Comparison of ENCODE assay signal across 16 cellular contexts in genomic region chr12:115204957-115205754, GRCh38.
DNase-seq lines count a peak whose midpoint lies in the region; ATAC-seq, FAIRE-seq and TF ChIP-seq lines count a peak whose summit lies in the region.
"Had no signal": no experiment of that assay in that cellular context is flagged by ENCODE, and none has a peak within 500 bp of the region (broad histone marks: within the 10 kb centered on the region; RNA-seq: fewer than 3 reads in every experiment).

No MANE protein-coding gene starts in this region.

- TF ChIP-seq EP300 in K562 (IDR thresholded peaks at IDR 0.05; ENCODE audit: low read length): no peak

- H4K5ac ChIP-seq in IMR-90 (ENCODE audit: low read depth, low read length): no peak overlapping the region

- CTCF ChIA-PET in IMR-90 (lab: Yijun Ruan, JAX): interaction anchor here (0.6 kb wide), 1 partner anchor 10 kb away, joined by 6 read pairs; no protein-coding TSS in a partner anchor
- CTCF ChIA-PET in K562 (lab: Yijun Ruan, JAX; ENCODE audit: low intra/inter-chr PET ratio): no interaction called here

- no peak overlapping the region for H3K4ac ChIP-seq in IMR-90 (ENCODE audit: low read depth, low read length)

- no peak overlapping the region for H3K56ac ChIP-seq in IMR-90 (ENCODE audit: extremely low read depth, insufficient read depth, low read length)

- TF ChIP-seq RAD21 in IMR-90 (IDR thresholded peaks at IDR 0.05; ENCODE audit: low read length) (no peak), K562 (CRISPR knock-in tag; conservative IDR thresholded peaks at IDR 0.05 in 1 of 2, IDR thresholded peaks at IDR 0.05 in 1 of 2) (0 out of 4 replicates have a peak, but pooled peaks of 1 of the 2 experiments have one; percentile 6)

- dilution Hi-C loops in IMR-90 (cut with HindIII; ENCODE audit: low sequenced_read_pairs, unreplicated experiment): no loop called here

- no peak for TF ChIP-seq POLR2A in IMR-90 (IDR thresholded peaks at IDR 0.05; ENCODE audit: low read depth, low read length)
- TF ChIP-seq POLR2A in K562 (conservative IDR thresholded peaks at IDR 0.05): no peak

- no peak overlapping the region for H3K9ac ChIP-seq in BLaER1 treated with 17β-estradiol and CSF1 and Interleukin-3, amounts not matched to agents 10 nM and 100 nM
- no peak overlapping the region for H3K9ac ChIP-seq in IMR-90 (ENCODE audit: low read depth, low read length)
- no peak overlapping the region for H3K9ac ChIP-seq in K562 (ENCODE audit: insufficient read depth in 1 of 2, low read depth in 2 of 2, low read length in 2 of 2)
- H3K9ac ChIP-seq: parathyroid adenoma had no signal

- peak overlapping the region in 7 of 11 experiments; percentile 3 to 81 (median 53); a peak in 12 of 22 replicates for H3K4me2 ChIP-seq in BLaER1 treated with 17β-estradiol and CSF1 and Interleukin-3, amounts not matched to agents 10 nM and 100 nM
- H3K4me2 ChIP-seq in IMR-90 (ENCODE audit: low read depth, low read length): no peak overlapping the region
- peak overlapping the region; percentile 14; the same call in 1 of the 2 replicates for H3K4me2 ChIP-seq in K562 (ENCODE audit: insufficient read depth, low read length)

- H3K9me3 ChIP-seq in BLaER1 treated with 17β-estradiol and CSF1 and Interleukin-3, amounts not matched to agents 10 nM and 100 nM (replicated peaks in 1 of 11): no peaks in the 10 kb centered on the region
- H3K9me3 ChIP-seq in IMR-90 (ENCODE audit: control insufficient read depth, insufficient read depth, low read length) (no peaks in the 10 kb centered on the region), K562 (replicated peaks; ENCODE audit: control insufficient read depth, insufficient read depth, low read depth, low read length) (no peaks in the 10 kb centered on the region)
- H3K9me3 ChIP-seq: testis had no signal

- H2BK15ac ChIP-seq in IMR-90 (ENCODE audit: low read depth, low read length): peak overlapping the region; percentile 45; the same call in 1 of the 3 replicates

- H3K79me1 ChIP-seq in IMR-90 (ENCODE audit: low read depth in 1 of 2, low read length in 2 of 2): no peaks in the 10 kb centered on the region

- BruUV-seq in IMR-90 (replicated peaks; lab: Mats Ljungman, UMichigan): no TSS peak
- no TSS peak for BruUV-seq in K562 (replicated peaks; lab: Mats Ljungman, UMichigan)

- no peak overlapping the region for H2BK5ac ChIP-seq in IMR-90 (ENCODE audit: low read depth, low read length, poor library complexity, severe bottlenecking)

- in situ Hi-C loops in IMR-90 (cut with MboI; ENCODE audit: low sequenced_read_pairs): no loop called here
- in situ Hi-C loops in K562 (cut with MboI): no loop called here

- TF ChIP-seq CTCF in IMR-90 (conservative IDR thresholded peaks at IDR 0.05; ENCODE audit: low read depth, low read length) (no peak), K562 (IDR thresholded peaks at IDR 0.05 in 2 of 3, conservative IDR thresholded peaks at IDR 0.05 in 1 of 3; ENCODE audit: insufficient read depth in 2 of 3, low read depth in 1 of 3, low read length in 3 of 3) (no peak)

- H2AFZ ChIP-seq in IMR-90 (replicated peaks; ENCODE audit: low read length, poor library complexity): no peak overlapping the region
- H2AFZ ChIP-seq in K562 (ENCODE audit: low read depth, low read length): peak overlapping the region; percentile 57; the same call in 1 of the 2 replicates
- H2AFZ ChIP-seq: parathyroid adenoma had no signal

- H3K79me2 ChIP-seq in K562 (ENCODE audit: control insufficient read depth, insufficient read depth, low read length): no peaks in the 10 kb centered on the region
- H3K79me2 ChIP-seq: parathyroid adenoma had no signal

- H3K36me3 ChIP-seq in BLaER1 treated with 17β-estradiol and CSF1 and Interleukin-3, amounts not matched to agents 10 nM and 100 nM: no peaks in the 10 kb centered on the region
- H3K36me3 ChIP-seq in IMR-90 (ENCODE audit: control insufficient read depth, insufficient read depth, low read length) (no peaks in the 10 kb centered on the region), K562 (ENCODE audit: control insufficient read depth, insufficient read depth, low read length) (no peaks in the 10 kb centered on the region)

- H3K18ac ChIP-seq in IMR-90 (ENCODE audit: low read depth, low read length): no peak overlapping the region

- no peak overlapping the region for H3K27ac ChIP-seq in BLaER1 treated with 17β-estradiol and CSF1 and Interleukin-3, amounts not matched to agents 10 nM and 100 nM
- H3K27ac ChIP-seq in IMR-90 (ENCODE audit: insufficient read depth, low read length) (no peak overlapping the region), K562 (ENCODE audit: extremely low read depth, low read depth, low read length) (no peak overlapping the region)
- H3K27ac ChIP-seq: parathyroid adenoma, testis had no signal

- H3K4me3 ChIP-seq in BLaER1 treated with 17β-estradiol and CSF1 and Interleukin-3, amounts not matched to agents 10 nM and 100 nM: no peak overlapping the region
- H3K4me3 ChIP-seq in IMR-90 (ENCODE audit: insufficient read depth, low read depth, low read length) (no peak overlapping the region), K562 (no peak overlapping the region)
- H3K4me3 ChIP-seq: testis had no signal

- POLR2A ChIA-PET in IMR-90 (lab: Charles Lee; ENCODE audit: unreplicated experiment) (no interaction called here), K562 (lab: Yijun Ruan, JAX) (interaction anchor here (0.6 kb wide), 1 partner anchor 21 kb away, joined by 3 read pairs; no protein-coding TSS in a partner anchor)

- no peak overlapping the region for H3K14ac ChIP-seq in IMR-90 (replicated peaks; ENCODE audit: low read depth, low read length)

- H3K4me1 ChIP-seq in BLaER1 treated with 17β-estradiol and CSF1 and Interleukin-3, amounts not matched to agents 10 nM and 100 nM: peaks cover 10 to 60% (median 22%) of the 10 kb centered on the region in 10 experiments; a peak in 18 of 20 replicates
- H3K4me1 ChIP-seq in IMR-90 (ENCODE audit: control insufficient read depth, insufficient read depth, low read length) (peaks cover 1% of the 10 kb centered on the region), K562 (replicated peaks in 1 of 2; ENCODE audit: control insufficient read depth in 2 of 2, insufficient read depth in 2 of 2, low read length in 2 of 2) (peaks cover 0 to 12% of the 10 kb centered on the region in 2 experiments; a peak in 3 of 5 replicates)
- H3K4me1 ChIP-seq: parathyroid adenoma, testis had no signal

- H3K27me3 ChIP-seq in BLaER1 treated with 17β-estradiol and CSF1 and Interleukin-3, amounts not matched to agents 10 nM and 100 nM: peaks cover 0 to 6% (median 0%) of the 10 kb centered on the region in 11 experiments; a peak in 1 of 22 replicates
- no peaks in the 10 kb centered on the region for H3K27me3 ChIP-seq in IMR-90 (ENCODE audit: control insufficient read depth, insufficient read depth, low read length)
- peaks cover 0 to 4% of the 10 kb centered on the region in 2 experiments; a peak in 2 of 5 replicates for H3K27me3 ChIP-seq in K562 (ENCODE audit: control insufficient read depth in 2 of 2, insufficient read depth in 2 of 2, low read length in 2 of 2)
- H3K27me3 ChIP-seq: testis had no signal

- WGBS in IMR-90 (ENCODE audit: extremely low coverage in 2 of 2, insufficient read length in 1 of 2), 2 experiments: no CpG with 5 or more reads among the region's 10 CpGs
- 5% methylated on average over 10 of the region's 10 CpGs for WGBS in K562 (ENCODE audit: insufficient coverage, low coverage, missing lambda C conversion rate)

- no peak overlapping the region for H2AK9ac ChIP-seq in IMR-90 (replicated peaks; ENCODE audit: low read depth, low read length, poor library complexity)

- no peak overlapping the region for H3K23ac ChIP-seq in IMR-90 (ENCODE audit: low read depth, low read length)

- DNase-seq in IMR-90 (peak; percentile 68), K562 (ENCODE audit: extremely low read depth in 1 of 4, low spot score in 3 of 4) (peak in 1 of 4 experiments; percentile 33), iPS DF 19.7 (ENCODE audit: low read depth, low spot score) (peak; percentile 9), putamen (ENCODE audit: low spot score) (no peak), NCI-H2029 (lab: John Stamatoyannopoulos, UW) (no peak), frontal cortex (ENCODE audit: low spot score in 2 of 2) (no peak)
- DNase-seq in activated CD4-positive, alpha-beta T cell treated with anti-CD3 and anti-CD28 coated beads, Interleukin-2, amount 50 U/mL, for 48 hours: no peak
- DNase-seq: activated CD4-positive, CD25-positive, alpha-beta regulatory T cell; activated CD8-positive, alpha-beta memory T cell treated with anti-CD3 and anti-CD28 coated beads, Interleukin-2, amount 50 U/mL, for 48 hours; DMS 273 treated with DMSO at 0.1 percent for 48 hours; NK-92 treated with Interleukin-12 subunit alpha and Interleukin-12 subunit beta, amount 100 ng/mL, for 24 hours; stimulated activated CD4-positive, alpha-beta T cell treated with anti-CD3 and anti-CD28 coated beads, Interleukin-15, amount 100 ng/mL, for 24 hours; testis had no signal

- no peak overlapping the region for H4K91ac ChIP-seq in IMR-90 (ENCODE audit: insufficient read depth, low read depth, low read length)

- H4K8ac ChIP-seq in IMR-90 (ENCODE audit: low read depth in 2 of 2, low read length in 2 of 2): no peak overlapping the region

- H2BK20ac ChIP-seq in IMR-90 (ENCODE audit: low read depth, low read length): no peak overlapping the region

- no peak overlapping the region for H2BK120ac ChIP-seq in IMR-90 (ENCODE audit: low read depth, low read length)

- intact Hi-C loops in IMR-90 (cut with micrococcal nuclease): no loop called here
- intact Hi-C loops in K562 (cut with micrococcal nuclease): no loop called here

- FAIRE-seq in K562 (lab: Jason Lieb, UNC) (peak; percentile 63), frontal cortex (lab: Jason Lieb, UNC) (no peak)
- FAIRE-seq: colon had no signal

- H3K9me1 ChIP-seq in IMR-90 (ENCODE audit: insufficient read depth, low read length) (0 out of 2 replicates have a peak, but pooled peaks cover under 1% of the 10 kb centered on the region), K562 (ENCODE audit: control insufficient read depth, insufficient read depth, low read length) (no peaks in the 10 kb centered on the region)

- H2AK5ac ChIP-seq in IMR-90 (ENCODE audit: low read depth, low read length): no peak overlapping the region

- ATAC-seq in IMR-90 (ENCODE audit: low read depth): peak; percentile 42
- ATAC-seq in K562: peak; percentile 54; the same call in 2 of the 3 replicates

- H4K20me1 ChIP-seq in BLaER1 treated with 17β-estradiol and CSF1 and Interleukin-3, amounts not matched to agents 10 nM and 100 nM: no peaks in the 10 kb centered on the region; a peak in 1 of 22 replicates
- no peaks in the 10 kb centered on the region for H4K20me1 ChIP-seq in IMR-90 (ENCODE audit: insufficient read depth, low read length)
- no peaks in the 10 kb centered on the region for H4K20me1 ChIP-seq in K562 (replicated peaks; ENCODE audit: control insufficient read depth, insufficient read depth, low read length)

TF ChIP-seq in IMR-90, 13 proteins besides CTCF, POLR2A, EP300 and RAD21 (continues in another document):
- TF ChIP-seq NFE2L2 (IDR thresholded peaks at IDR 0.05; ENCODE audit: low read depth, low read length): peak; percentile 54; the same call in 1 of the 2 replicates

Comparison
In these comparisons a context has a peak if more than half of its experiments do, and no peak if none do; other contexts are left out.
1. DNase-seq: peak in IMR-90 (single experiment) and iPS DF 19.7 (single experiment); none in putamen (single experiment), activated CD4-positive, alpha-beta T cell treated with anti-CD3 and anti-CD28 coated beads, Interleukin-2, amount 50 U/mL, for 48 hours (0 of 2), NCI-H2029 (single experiment) and frontal cortex (0 of 2).